In the genomic region with DNA sequence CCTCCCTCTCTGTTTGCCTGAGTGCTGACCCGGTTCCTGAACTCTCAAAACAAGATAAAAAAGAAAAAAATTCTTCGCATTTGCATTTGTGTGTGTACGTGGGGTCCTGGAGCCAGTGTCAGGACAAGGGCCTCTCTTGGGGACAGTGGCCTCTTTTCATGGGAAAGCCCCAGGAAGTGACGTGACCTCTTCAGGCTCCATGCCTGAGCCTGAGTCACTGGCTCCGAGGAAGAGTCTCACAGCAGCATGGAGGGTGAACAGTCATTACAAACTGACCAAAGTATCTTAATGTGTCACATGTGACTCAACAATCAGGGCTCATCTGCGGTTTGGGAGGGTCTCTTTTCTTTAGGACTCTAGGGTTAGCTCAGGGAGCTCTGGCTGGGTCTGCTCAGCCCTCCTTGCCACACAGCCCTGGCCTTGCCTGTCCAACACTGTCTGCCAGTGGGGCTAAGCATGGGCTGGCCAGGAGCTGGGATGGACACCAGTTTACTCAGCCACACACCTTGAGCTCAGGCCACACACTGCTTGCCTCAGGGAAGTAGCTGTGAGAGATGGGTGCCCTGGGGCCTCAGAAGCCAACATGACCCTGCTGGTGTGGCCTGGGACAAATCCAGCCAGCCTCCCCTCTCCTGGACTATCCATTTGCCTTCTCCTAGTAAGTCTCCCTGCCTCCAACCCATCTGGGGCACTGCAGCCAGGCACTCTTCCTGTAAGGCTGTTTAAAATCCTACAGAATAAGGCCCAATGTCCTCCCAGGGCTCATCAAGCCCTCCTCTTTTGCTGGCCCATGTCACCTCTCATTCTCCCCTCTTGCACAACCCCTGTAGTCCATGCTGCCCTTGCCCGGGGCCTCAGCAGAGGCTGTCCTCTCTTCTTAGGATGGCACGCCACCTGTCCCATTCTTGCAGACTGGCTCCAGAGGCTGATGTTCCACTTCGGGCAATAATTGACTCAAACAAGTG, we compare ENCODE assay signal across 9 cellular contexts. TPM values are rescaled to one million over a fixed set of nuclear protein-coding genes. Genes with fewer than 3 reads are reported as not detected.
A peak's percentile ranks its signal among the peaks of the same experiment; 100 is the strongest.
DNase-seq lines count a peak whose midpoint lies in the region; ATAC-seq and TF ChIP-seq lines count a peak whose summit lies in the region.
"Had no signal": no experiment of that assay in that cellular context is flagged by ENCODE, and none has a peak within 500 bp of the region (broad histone marks: within the 10 kb centered on the region; RNA-seq: fewer than 3 reads in every experiment).

No MANE protein-coding gene starts in this region.

- no peak overlapping the region for H2BK5ac ChIP-seq in trophoblast cell (ENCODE audit: low read depth, low read length, poor library complexity)

- no peak overlapping the region for H3K4ac ChIP-seq in trophoblast cell (ENCODE audit: low read depth, low read length)

- no peaks in the 10 kb centered on the region for H3K79me1 ChIP-seq in trophoblast cell (ENCODE audit: low read length)

- no peak overlapping the region for H3K18ac ChIP-seq in trophoblast cell (ENCODE audit: low read length)

- H3K27me3 Mint-ChIP-seq in CD14-positive monocyte (ENCODE audit: low read depth in 3 of 3), result peaks cover 0 to 11% (median 3%) of the 10 kb centered on the region in 3 donors

- H3K27ac ChIP-seq in fibroblast of lung (ENCODE audit: insufficient read depth, low read length), result peak overlapping the region; percentile 73
- no peak overlapping the region for H3K27ac ChIP-seq in trophoblast cell (ENCODE audit: low read depth, low read length)
- H3K27ac ChIP-seq in sigmoid colon, result peak overlapping the region in 2 of 4 donors; percentile 32 to 38

- peak overlapping the region; percentile 44 for H3K4me2 ChIP-seq in fibroblast of lung (ENCODE audit: extremely low read depth, insufficient read depth, low read length)
- H3K4me2 ChIP-seq in trophoblast cell (ENCODE audit: low read length), result no peak overlapping the region

- peak; percentile 96 for DNase-seq in CD14-positive monocyte (ENCODE audit: low spot score)
- DNase-seq in activated CD4-positive, alpha-beta T cell treated with anti-CD3 and anti-CD28 coated beads, Interleukin-2, amount 50 U/mL, for 48 hours, result peak; percentile 73 to 81
- peak; percentile 54 to 88 for DNase-seq in fibroblast of lung (ENCODE audit: low read depth in 2 of 2)
- DNase-seq in trophoblast cell, result peak; percentile 46 to 49
- DNase-seq in sigmoid colon, result no peak
- DNase-seq in NCI-H187 (lab: John Stamatoyannopoulos, UW), result no peak

- H3K27me3 ChIP-seq in fibroblast of lung (ENCODE audit: control insufficient read depth, insufficient read depth, low read length) (peaks cover 4% of the 10 kb centered on the region), trophoblast cell (ENCODE audit: insufficient read depth, low read length) (no peaks in the 10 kb centered on the region), sigmoid colon (no peaks in the 10 kb centered on the region)

- no peak overlapping the region for H2BK120ac ChIP-seq in trophoblast cell (ENCODE audit: insufficient read depth, low read length, poor library complexity)

- no peak overlapping the region for H3K4me3 ChIP-seq in fibroblast of lung (replicated peaks in 1 of 4; ENCODE audit: control extremely low read depth in 1 of 4, insufficient read depth in 1 of 4, low read depth in 3 of 4, low read length in 4 of 4)
- no peak overlapping the region for H3K4me3 ChIP-seq in trophoblast cell (ENCODE audit: low read depth, low read length)
- H3K4me3 ChIP-seq in sigmoid colon, result no peak overlapping the region

- no peak overlapping the region for H2AK5ac ChIP-seq in trophoblast cell (ENCODE audit: low read length)

- H2AFZ ChIP-seq in fibroblast of lung (ENCODE audit: low read length), result peak overlapping the region; percentile 70
- no peak overlapping the region for H2AFZ ChIP-seq in trophoblast cell (ENCODE audit: insufficient read depth, low read length, poor library complexity)

- no peak overlapping the region for H3K23ac ChIP-seq in trophoblast cell (ENCODE audit: low read length)

- H3K4me3 Mint-ChIP-seq in CD14-positive monocyte, result peak overlapping the region; percentile 65 to 79

- H4K20me1 ChIP-seq in fibroblast of lung (ENCODE audit: control insufficient read depth, extremely low read depth, insufficient read depth, low read length), result no peaks in the 10 kb centered on the region

- peaks cover 8 to 18% of the 10 kb centered on the region in 2 donors for H3K36me3 Mint-ChIP-seq in CD14-positive monocyte

- peaks cover 55% of the 10 kb centered on the region for H3K4me1 Mint-ChIP-seq in CD14-positive monocyte

- no peak overlapping the region for H3K9ac ChIP-seq in fibroblast of lung (ENCODE audit: insufficient read depth, low read length)
- H3K9ac ChIP-seq in trophoblast cell (ENCODE audit: low read length), result no peak overlapping the region

- H4K8ac ChIP-seq in trophoblast cell (ENCODE audit: low read depth, low read length), result no peak overlapping the region

- H3K27ac Mint-ChIP-seq in CD14-positive monocyte, result peak overlapping the region; percentile 95 to 99 (median 96)

- no peak overlapping the region for H2BK12ac ChIP-seq in trophoblast cell (ENCODE audit: low read length)

- no peak for TF ChIP-seq POLR2A in sigmoid colon (IDR thresholded peaks at IDR 0.05)

- no peaks in the 10 kb centered on the region for H3K9me3 ChIP-seq in fibroblast of lung (ENCODE audit: control insufficient read depth, insufficient read depth, low read depth, low read length)
- peaks cover 1% of the 10 kb centered on the region for H3K9me3 ChIP-seq in trophoblast cell (ENCODE audit: insufficient read depth, low read depth, low read length)
- no peaks in the 10 kb centered on the region for H3K9me3 ChIP-seq in sigmoid colon

- H4K91ac ChIP-seq in trophoblast cell (ENCODE audit: low read depth, low read length), result no peak overlapping the region

- peaks cover 16% of the 10 kb centered on the region for H3K4me1 ChIP-seq in fibroblast of lung (ENCODE audit: control insufficient read depth, extremely low read depth, insufficient read depth, low read length)
- H3K4me1 ChIP-seq in trophoblast cell (ENCODE audit: control insufficient read depth in 1 of 2, insufficient read depth in 2 of 2, low read length in 2 of 2), result peaks cover 3 to 6% of the 10 kb centered on the region in 2 experiments
- peaks cover 0 to 11% (median 0%) of the 10 kb centered on the region in 4 donors for H3K4me1 ChIP-seq in sigmoid colon

- H3K79me2 ChIP-seq in fibroblast of lung (ENCODE audit: control insufficient read depth, insufficient read depth, low read length) (no peaks in the 10 kb centered on the region), trophoblast cell (ENCODE audit: control insufficient read depth, insufficient read depth, low read length, poor library complexity) (no peaks in the 10 kb centered on the region)

- no CpG with 5 or more reads among the region's 9 CpGs for WGBS in trophoblast cell (ENCODE audit: extremely low coverage, insufficient coverage, insufficient read length)
- 59 to 61% methylated on average over 9 of the region's 9 CpGs for WGBS in sigmoid colon, 2 donors

- H4K12ac ChIP-seq in trophoblast cell (ENCODE audit: low read depth, low read length), result no peak overlapping the region

- H3K36me3 ChIP-seq in fibroblast of lung (ENCODE audit: control insufficient read depth, insufficient read depth, low read length) (no peaks in the 10 kb centered on the region), trophoblast cell (ENCODE audit: control insufficient read depth in 1 of 2, insufficient read depth in 2 of 2, low read length in 2 of 2) (no peaks in the 10 kb centered on the region), sigmoid colon (no peaks in the 10 kb centered on the region)

- intact Hi-C loops in CD14-positive monocyte (cut with micrococcal nuclease), result loop anchor here (1.0 to 10.0 kb wide), 3 partner anchors 13 to 137 kb away; no protein-coding TSS in a partner anchor
- intact Hi-C loops in sigmoid colon (cut with DNase I), result no loop called here

- H3K9me3 Mint-ChIP-seq in CD14-positive monocyte, result no peaks in the 10 kb centered on the region

- TF ChIP-seq CTCF in CD14-positive monocyte (IDR thresholded peaks at IDR 0.05) (no peak), fibroblast of lung (conservative IDR thresholded peaks at IDR 0.05 in 1 of 2, IDR thresholded peaks at IDR 0.05 in 1 of 2; ENCODE audit: low read depth in 1 of 2, low read length in 2 of 2) (no peak), sigmoid colon (IDR thresholded peaks at IDR 0.05) (no peak)

- H3K14ac ChIP-seq in trophoblast cell (ENCODE audit: low read length), result no peak overlapping the region

- TF ChIP-seq EP300 in sigmoid colon (IDR thresholded peaks at IDR 0.05), result no peak

- ATAC-seq in GM19452 (IDR thresholded peaks at IDR 0.05; ENCODE audit: unreplicated experiment) (peak; percentile 89), HG03460 (IDR thresholded peaks at IDR 0.05; ENCODE audit: unreplicated experiment) (peak; percentile 73)

RNA-seq across cellular contexts. Expression of a gene that starts 10.5 kb away (rescaled TPM):
- polyA plus RNA-seq in CD14-positive monocyte, result 1 to 10 TPM; 6.7 to 6.9 TPM
- total RNA-seq in fibroblast of lung, result 0.26 TPM in 1 of 2 replicates, not detected in the other
- 0.18 TPM in 1 of 2 replicates, not detected in the other for polyA plus RNA-seq in fibroblast of lung
- 0.06 TPM in 1 of 2 replicates, not detected in the other for polyA plus RNA-seq in fibroblast of lung (2012)
- not detected in 2 replicates for polyA minus RNA-seq in fibroblast of lung (ENCODE audit: low replicate concordance)
- 0.07 and 0.15 TPM in 2 replicates for polyA plus RNA-seq in trophoblast cell (2013)
- 10 to 100 TPM in 2 of 4 donors, 1 to 10 TPM in 2; 8.0 to 17.8 (median 9.9) TPM for total RNA-seq in sigmoid colon
- 10 to 100 TPM in 2 of 3 donors, 1 to 10 TPM in 1; 5.4 to 15.6 (median 11.1) TPM for polyA plus RNA-seq in sigmoid colon
- polyA plus RNA-seq: neural cell had no signal

RNA-seq across cellular contexts. Expression of a gene that starts 43.9 kb away (rescaled TPM):
- not detected for polyA plus RNA-seq in CD14-positive monocyte
- not detected in 2 replicates for total RNA-seq in fibroblast of lung
- polyA plus RNA-seq in fibroblast of lung, result not detected in 2 replicates
- polyA plus RNA-seq in fibroblast of lung (2012), result not detected in 2 replicates
- not detected in 2 replicates for polyA minus RNA-seq in fibroblast of lung (ENCODE audit: low replicate concordance)
- not detected in 2 replicates for polyA plus RNA-seq in trophoblast cell (2013)
- total RNA-seq in sigmoid colon, result not detected
- polyA plus RNA-seq in sigmoid colon, result not detected
- polyA plus RNA-seq: neural cell had no signal

Comparison
In these comparisons a context has a peak if more than half of its experiments do, and no peak if none do; other contexts are left out.
1. DNase-seq: peak in CD14-positive monocyte (single experiment), activated CD4-positive, alpha-beta T cell treated with anti-CD3 and anti-CD28 coated beads, Interleukin-2, amount 50 U/mL, for 48 hours (2 of 2), fibroblast of lung (2 of 2) and trophoblast cell (2 of 2); none in sigmoid colon (single experiment) and NCI-H187 (0 of 2).